In genomic region chr6:35736982-35737412, GRCh38 we compare ENCODE assay signal across 10 cellular contexts. TPM values are rescaled to one million over a fixed set of nuclear protein-coding genes. Genes with fewer than 3 reads are reported as not detected.
DNase-seq lines count a peak whose midpoint lies in the region; ATAC-seq and TF ChIP-seq lines count a peak whose summit lies in the region.
"Had no signal": no experiment of that assay in that cellular context is flagged by ENCODE, and none has a peak within 500 bp of the region (broad histone marks: within the 10 kb centered on the region; RNA-seq: fewer than 3 reads in every experiment).

Gene ARMC12 (plus strand): TSS chr6:35737032. CDS start chr6:35737109, 77 bp downstream.

- no peaks in the 10 kb centered on the region for H3K9me3 Mint-ChIP-seq in activated T-cell treated with anti-CD3 and anti-CD28 coated beads, Interleukin-2, amount 50 U/mL, for 72 hours
- peaks cover 3% of the 10 kb centered on the region for H3K9me3 Mint-ChIP-seq in glutamatergic neuron (ENCODE audit: unreplicated experiment)
- no peaks in the 10 kb centered on the region for H3K9me3 Mint-ChIP-seq in stimulated activated naive CD8-positive, alpha-beta T cell treated with anti-CD3 and anti-CD28 coated beads, Interleukin-15, amount 100 ng/mL, for 72 hours

- H3K27ac Mint-ChIP-seq in activated T-cell treated with anti-CD3 and anti-CD28 coated beads, Interleukin-2, amount 50 U/mL, for 72 hours, result peak within 1 kb of the TSS; percentile 3
- H3K27ac Mint-ChIP-seq in glutamatergic neuron (ENCODE audit: unreplicated experiment), result peak within 1 kb of the TSS; percentile 73
- peak within 1 kb of the TSS in 1 of 2 donors; percentile 89 for H3K27ac Mint-ChIP-seq in stimulated activated naive CD8-positive, alpha-beta T cell treated with anti-CD3 and anti-CD28 coated beads, Interleukin-15, amount 100 ng/mL, for 72 hours

- TF ChIP-seq CTCF in Panc1 (IDR thresholded peaks at IDR 0.05) (no peak), glutamatergic neuron (IDR thresholded peaks at IDR 0.05; ENCODE audit: partially characterized antibody, unreplicated experiment) (no peak)

- H3K4me3 ChIP-seq in Panc1 (ENCODE audit: low read depth in 2 of 2, low read length in 2 of 2), result no peak within 1 kb of the TSS
- H3K4me3 ChIP-seq: stomach had no signal

- intact Hi-C loops in Panc1 (cut with micrococcal nuclease; ENCODE audit: unreplicated experiment), result loop anchor here (1.0 to 5.0 kb wide), 3 partner anchors 50 to 214 kb away; partner anchors contain the start of gene FKBP5

- in situ Hi-C loops in Panc1 (cut with HindIII; ENCODE audit: low pct_unique_long_range_greater_than_20kb, low sequenced_read_pairs), result no loop called here

- POLR2A ChIA-PET in Panc1 (lab: Charles Lee), result no interaction called here

- no peaks in the 10 kb centered on the region for H3K27me3 Mint-ChIP-seq in activated T-cell treated with anti-CD3 and anti-CD28 coated beads, Interleukin-2, amount 50 U/mL, for 72 hours (ENCODE audit: low read depth)
- H3K27me3 Mint-ChIP-seq in glutamatergic neuron (ENCODE audit: unreplicated experiment), result peaks cover 2% of the 10 kb centered on the region
- H3K27me3 Mint-ChIP-seq in stimulated activated naive CD8-positive, alpha-beta T cell treated with anti-CD3 and anti-CD28 coated beads, Interleukin-15, amount 100 ng/mL, for 72 hours, result no peaks in the 10 kb centered on the region

- peak within 1 kb of the TSS; percentile 50; the same call in 1 of the 2 replicates for H3K27ac ChIP-seq in Panc1 (ENCODE audit: low read length)

- peaks cover 57% of the 10 kb centered on the region for H3K4me1 Mint-ChIP-seq in activated T-cell treated with anti-CD3 and anti-CD28 coated beads, Interleukin-2, amount 50 U/mL, for 72 hours (ENCODE audit: low read depth)
- H3K4me1 Mint-ChIP-seq in glutamatergic neuron (ENCODE audit: low read depth, unreplicated experiment), result peaks cover 23% of the 10 kb centered on the region
- H3K4me1 Mint-ChIP-seq in stimulated activated naive CD8-positive, alpha-beta T cell treated with anti-CD3 and anti-CD28 coated beads, Interleukin-15, amount 100 ng/mL, for 72 hours, result peaks cover 50% of the 10 kb centered on the region

- H3K9me3 ChIP-seq in Panc1 (ENCODE audit: control insufficient read depth, insufficient read depth, low read depth, low read length), result no peaks in the 10 kb centered on the region
- H3K9me3 ChIP-seq: stomach had no signal

- no TSS peak for BruUV-seq in Panc1 (replicated peaks; lab: Mats Ljungman, UMichigan)

- no peak for DNase-seq in activated T-cell treated with anti-CD3 and anti-CD28 coated beads, Interleukin-2, amount 50 U/mL, for 72 hours
- no peak for DNase-seq in activated T-cell treated with anti-CD3 and anti-CD28 coated beads for 4 hours
- DNase-seq in Panc1 (ENCODE audit: low read depth, low spot score), result no peak
- no peak for DNase-seq in glutamatergic neuron
- DNase-seq in stimulated activated naive CD8-positive, alpha-beta T cell treated with anti-CD3 and anti-CD28 coated beads, Interleukin-15, amount 100 ng/mL, for 72 hours, result no peak
- no peak for DNase-seq in occipital lobe (lab: John Stamatoyannopoulos, UW)
- no peak for DNase-seq in hepatic stellate cell (ENCODE audit: low spot score)
- DNase-seq in islet precursor cell, result no peak
- DNase-seq: GOT3 had no signal

- ATAC-seq in activated T-cell treated with anti-CD3 and anti-CD28 coated beads, Interleukin-2, amount 50 U/mL, for 72 hours (replicated peaks in 1 of 2), result no peak
- peak; percentile 18; the same call in 1 of the 2 replicates for ATAC-seq in Panc1
- peak; percentile 1 for ATAC-seq in stimulated activated naive CD8-positive, alpha-beta T cell treated with anti-CD3 and anti-CD28 coated beads, Interleukin-15, amount 100 ng/mL, for 72 hours

- CTCF ChIA-PET in Panc1 (lab: Charles Lee), result interaction anchor here (0.5 to 1.6 kb wide), 13 partner anchors 20 to 220 kb away, joined by 3 to 9 read pairs (median 4); no protein-coding TSS in a partner anchor

- peak within 1 kb of the TSS; percentile 0 to 9 for H3K4me3 Mint-ChIP-seq in activated T-cell treated with anti-CD3 and anti-CD28 coated beads, Interleukin-2, amount 50 U/mL, for 72 hours
- peak within 1 kb of the TSS; percentile 17 for H3K4me3 Mint-ChIP-seq in glutamatergic neuron (ENCODE audit: unreplicated experiment)
- peak within 1 kb of the TSS; percentile 50 to 55 for H3K4me3 Mint-ChIP-seq in stimulated activated naive CD8-positive, alpha-beta T cell treated with anti-CD3 and anti-CD28 coated beads, Interleukin-15, amount 100 ng/mL, for 72 hours

- H3K36me3 ChIP-seq in Panc1 (ENCODE audit: control insufficient read depth, insufficient read depth, low read length), result no peaks in the 10 kb centered on the region
- H3K36me3 ChIP-seq: stomach had no signal

- H3K4me1 ChIP-seq in Panc1 (ENCODE audit: control insufficient read depth, insufficient read depth, low read length), result peaks cover 5% of the 10 kb centered on the region; the same call in 1 of the 2 replicates

- no peaks in the 10 kb centered on the region for H3K36me3 Mint-ChIP-seq in activated T-cell treated with anti-CD3 and anti-CD28 coated beads, Interleukin-2, amount 50 U/mL, for 72 hours (ENCODE audit: insufficient read depth in 2 of 2)
- no peaks in the 10 kb centered on the region for H3K36me3 Mint-ChIP-seq in glutamatergic neuron (ENCODE audit: unreplicated experiment)

- no peaks in the 10 kb centered on the region for H3K27me3 ChIP-seq in Panc1 (ENCODE audit: control insufficient read depth, insufficient read depth, low read length)
- H3K27me3 ChIP-seq: stomach had no signal

RNA-seq across cellular contexts. Expression of gene ARMC12, which starts in this region (rescaled TPM):
- 1 to 10 TPM; 4.5 to 5.2 TPM for total RNA-seq in activated T-cell treated with anti-CD3 and anti-CD28 coated beads, Interleukin-2, amount 50 U/mL, for 72 hours
- total RNA-seq in Panc1 (2021; ENCODE audit: unreplicated experiment), result 1.4 TPM
- 0.99 TPM for polyA plus RNA-seq in Panc1 (2012; ENCODE audit: insufficient read length)
- total RNA-seq in glutamatergic neuron (ENCODE audit: unreplicated experiment), result 2.6 TPM
- 0.47 TPM for total RNA-seq in occipital lobe
- total RNA-seq: stomach had no signal

Comparison
In these comparisons a context has a peak if more than half of its experiments do, and no peak if none do; other contexts are left out.
1. ATAC-seq: peak in Panc1 (single experiment) and stimulated activated naive CD8-positive, alpha-beta T cell treated with anti-CD3 and anti-CD28 coated beads, Interleukin-15, amount 100 ng/mL, for 72 hours (single experiment); none in activated T-cell treated with anti-CD3 and anti-CD28 coated beads, Interleukin-2, amount 50 U/mL, for 72 hours (0 of 2).
2. Peak in every context shown above with its lines, with median percentiles within 50 percentile points of each other: H3K4me3 Mint-ChIP-seq.